ENCODE assay signal across 1 cellular context in the genomic region with DNA sequence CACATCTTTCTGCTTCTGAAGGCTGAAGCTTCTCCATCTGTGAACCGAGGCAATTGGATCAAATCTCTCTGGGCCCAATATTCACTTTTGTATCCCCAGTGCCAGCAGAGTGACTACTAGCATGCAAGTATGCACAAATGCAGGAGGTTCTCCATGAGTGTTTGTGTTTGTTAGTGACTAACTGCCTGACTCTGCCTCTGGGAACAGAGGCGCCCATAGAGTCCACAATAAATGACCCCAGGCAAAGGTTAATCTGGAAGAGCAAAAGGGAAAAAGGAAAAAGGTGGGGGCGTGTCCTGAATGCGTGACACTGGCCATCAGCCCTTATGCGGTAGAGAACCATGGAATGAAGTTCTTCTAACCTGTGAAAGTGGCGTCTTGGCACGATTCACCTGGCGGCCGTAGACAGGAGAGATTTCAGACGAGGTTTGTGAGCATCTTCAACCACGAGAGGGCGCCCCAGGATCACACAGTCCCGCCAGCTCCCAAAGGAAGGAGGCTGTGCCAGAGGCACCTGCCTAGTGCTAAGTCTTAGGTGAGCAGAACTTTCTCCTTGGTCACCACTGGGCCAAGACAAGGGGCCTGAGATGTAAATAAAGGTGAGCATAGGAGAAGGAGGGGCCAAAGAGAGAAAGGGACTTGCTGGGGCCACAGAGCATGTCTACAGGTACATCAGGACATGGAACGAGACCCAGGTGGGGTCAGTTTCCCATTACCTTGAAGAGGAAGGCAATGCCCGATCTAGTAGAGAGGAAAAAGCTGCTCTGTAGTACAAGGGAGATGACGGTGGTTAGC.
TF ChIP-seq lines count a peak whose summit lies in the region.

No MANE protein-coding gene starts in this region.

TF ChIP-seq in WTC11, 78 proteins besides CTCF, POLR2A, EP300 and RAD21 (continued from another document):
- TF ChIP-seq, protein P1, sequence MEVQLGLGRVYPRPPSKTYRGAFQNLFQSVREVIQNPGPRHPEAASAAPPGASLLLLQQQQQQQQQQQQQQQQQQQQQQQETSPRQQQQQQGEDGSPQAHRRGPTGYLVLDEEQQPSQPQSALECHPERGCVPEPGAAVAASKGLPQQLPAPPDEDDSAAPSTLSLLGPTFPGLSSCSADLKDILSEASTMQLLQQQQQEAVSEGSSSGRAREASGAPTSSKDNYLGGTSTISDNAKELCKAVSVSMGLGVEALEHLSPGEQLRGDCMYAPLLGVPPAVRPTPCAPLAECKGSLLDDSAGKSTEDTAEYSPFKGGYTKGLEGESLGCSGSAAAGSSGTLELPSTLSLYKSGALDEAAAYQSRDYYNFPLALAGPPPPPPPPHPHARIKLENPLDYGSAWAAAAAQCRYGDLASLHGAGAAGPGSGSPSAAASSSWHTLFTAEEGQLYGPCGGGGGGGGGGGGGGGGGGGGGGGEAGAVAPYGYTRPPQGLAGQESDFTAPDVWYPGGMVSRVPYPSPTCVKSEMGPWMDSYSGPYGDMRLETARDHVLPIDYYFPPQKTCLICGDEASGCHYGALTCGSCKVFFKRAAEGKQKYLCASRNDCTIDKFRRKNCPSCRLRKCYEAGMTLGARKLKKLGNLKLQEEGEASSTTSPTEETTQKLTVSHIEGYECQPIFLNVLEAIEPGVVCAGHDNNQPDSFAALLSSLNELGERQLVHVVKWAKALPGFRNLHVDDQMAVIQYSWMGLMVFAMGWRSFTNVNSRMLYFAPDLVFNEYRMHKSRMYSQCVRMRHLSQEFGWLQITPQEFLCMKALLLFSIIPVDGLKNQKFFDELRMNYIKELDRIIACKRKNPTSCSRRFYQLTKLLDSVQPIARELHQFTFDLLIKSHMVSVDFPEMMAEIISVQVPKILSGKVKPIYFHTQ (CRISPR knock-in tag; IDR thresholded peaks at IDR 0.05), result no peak
- peak; percentile 39; the same call in 1 of the 2 replicates for TF ChIP-seq SP1 (CRISPR knock-in tag; conservative IDR thresholded peaks at IDR 0.05)
